1 cellular context compared by ENCODE assay signal in the genomic region with DNA sequence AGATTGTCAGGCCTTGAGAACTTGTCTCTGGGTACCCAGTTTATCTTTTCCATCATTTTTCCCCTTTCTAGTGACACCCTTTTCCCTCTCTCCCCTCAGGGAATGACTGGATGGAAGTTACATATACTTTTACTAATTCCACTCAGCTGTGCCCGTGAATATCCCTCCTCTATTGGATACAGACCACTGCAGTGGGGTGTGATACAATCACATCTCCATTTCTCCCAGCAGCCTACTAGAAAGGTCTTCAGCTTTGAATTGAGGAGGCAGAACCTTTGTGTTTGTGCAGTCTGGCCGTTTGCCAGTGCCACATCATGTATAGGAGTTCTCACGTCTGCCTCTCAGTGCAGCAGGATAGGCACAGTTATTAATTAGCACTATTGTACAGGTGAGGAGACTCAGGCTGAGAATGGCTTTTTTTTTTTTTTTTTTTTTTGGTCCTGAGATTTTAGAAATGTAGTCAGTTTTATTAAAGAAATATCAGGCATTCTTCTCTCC.
TF ChIP-seq lines count a peak whose summit lies in the region.

No MANE protein-coding gene starts in this region.

TF ChIP-seq in Ishikawa, 13 proteins besides CTCF, POLR2A, EP300 and RAD21 (continued from another document):
- TF ChIP-seq NFIC (IDR thresholded peaks at IDR 0.05) = 0 out of 2 replicates have a peak, but pooled peaks have one; percentile 12
TF ChIP-seq in Ishikawa: peak in this region for 1.
